7 cellular contexts compared by ENCODE assay signal in genomic region chr7:67890316-67890715, GRCh38.
"Had no signal": no experiment of that assay in that cellular context is flagged by ENCODE, and none has a peak within 500 bp of the region (broad histone marks: within the 10 kb centered on the region; RNA-seq: fewer than 3 reads in every experiment).

No MANE protein-coding gene starts in this region.

- FAIRE-seq: HepG2, HTR-8/SVneo, K562 had no signal

- H3K4me1 Mint-ChIP-seq: IgD-negative memory B cell had no signal

- H3K27me3 Mint-ChIP-seq: IgD-negative memory B cell had no signal

- H3K4me3 ChIP-seq: K562 had no signal

- H3K27ac ChIP-seq: HL-60 had no signal

- DNase-seq: IMR-90, KBM-7 had no signal

- H3K4me3 Mint-ChIP-seq: IgD-negative memory B cell had no signal

- H3K36me3 Mint-ChIP-seq: IgD-negative memory B cell had no signal

- ATAC-seq: HepG2, K562 had no signal

- H3K27ac Mint-ChIP-seq: IgD-negative memory B cell had no signal
